ENCODE assay signal across 23 cellular contexts in the genomic region with DNA sequence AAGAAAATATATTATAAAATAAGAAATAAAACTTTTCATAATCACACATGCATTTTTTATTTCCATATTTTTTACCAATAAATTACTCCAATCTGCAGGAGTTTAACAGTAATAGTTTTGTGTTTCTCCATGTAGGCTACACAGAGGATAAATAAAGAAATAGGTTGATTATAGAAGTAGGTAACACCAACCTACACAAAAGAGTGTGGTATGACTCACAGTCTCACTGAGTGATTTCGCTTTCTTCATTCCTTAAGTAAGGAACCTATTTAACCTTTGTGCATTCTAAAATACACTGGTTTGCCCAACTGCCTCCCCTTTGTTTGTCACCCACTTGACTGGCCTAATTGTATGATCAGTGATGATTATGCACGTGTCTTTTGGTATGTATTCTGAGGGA.
DNase-seq lines count a peak whose midpoint lies in the region; ATAC-seq lines count a peak whose summit lies in the region.
"Had no signal": no experiment of that assay in that cellular context is flagged by ENCODE, and none has a peak within 500 bp of the region (broad histone marks: within the 10 kb centered on the region; RNA-seq: fewer than 3 reads in every experiment).

No MANE protein-coding gene starts in this region.

- H3K9me3 Mint-ChIP-seq in activated naive CD8-positive, alpha-beta T cell treated with anti-CD3 and anti-CD28 coated beads, Interleukin-2, amount 50 U/mL, for 24 hours, result peaks cover 5% of the 10 kb centered on the region
- H3K9me3 Mint-ChIP-seq: T-helper 2 cell treated with Interferon-gamma antibody and Interleukin-4, amounts not matched to agents 5 μg/mL and 100 μg/mL, for 36 hours had no signal

- H3K27me3 Mint-ChIP-seq in activated naive CD8-positive, alpha-beta T cell treated with anti-CD3 and anti-CD28 coated beads, Interleukin-2, amount 50 U/mL, for 24 hours, result no peaks in the 10 kb centered on the region
- H3K27me3 Mint-ChIP-seq: T-cell had no signal

- H3K36me3 Mint-ChIP-seq in activated naive CD8-positive, alpha-beta T cell treated with anti-CD3 and anti-CD28 coated beads, Interleukin-2, amount 50 U/mL, for 24 hours (ENCODE audit: low read depth), result no peaks in the 10 kb centered on the region
- H3K36me3 Mint-ChIP-seq: T-cell had no signal

- no peak overlapping the region for H3K4me3 Mint-ChIP-seq in activated naive CD8-positive, alpha-beta T cell treated with anti-CD3 and anti-CD28 coated beads, Interleukin-2, amount 50 U/mL, for 24 hours
- H3K4me3 Mint-ChIP-seq: T-cell; T-helper 2 cell treated with Interferon-gamma antibody and Interleukin-4, amounts not matched to agents 5 μg/mL and 100 μg/mL, for 36 hours had no signal

- no peaks in the 10 kb centered on the region for H3K4me1 Mint-ChIP-seq in activated naive CD8-positive, alpha-beta T cell treated with anti-CD3 and anti-CD28 coated beads, Interleukin-2, amount 50 U/mL, for 24 hours
- H3K4me1 Mint-ChIP-seq: T-cell had no signal

- DNase-seq in NCI-H748 (lab: John Stamatoyannopoulos, UW; ENCODE audit: unreplicated experiment) (peak; percentile 34), NCI-H748 treated with DMSO at 0.1 percent for 48 hours (lab: John Stamatoyannopoulos, UW) (no peak), dermis blood vessel endothelial cell (peak; percentile 10), NCI-H146 treated with DMSO at 0.1 percent for 48 hours (lab: John Stamatoyannopoulos, UW; ENCODE audit: unreplicated experiment) (no peak)
- no peak for DNase-seq in activated naive CD8-positive, alpha-beta T cell treated with anti-CD3 and anti-CD28 coated beads, Interleukin-2, amount 50 U/mL, for 24 hours
- DNase-seq: AML-193, C1 segment of cervical spinal cord, GF-D8, HCEC 1CT, Karpas-422, MV-4-11, NCI-H1105 treated with DMSO at 0.1 percent for 48 hours, NCI-H187 treated with DMSO at 0.1 percent for 48 hours, NCI-H2107, NCI-H2227 treated with DMSO at 0.1 percent for 48 hours, NCI-H510A, NCI-H774, SJCRH30, T-cell had no signal

- H3K27ac Mint-ChIP-seq in activated naive CD8-positive, alpha-beta T cell treated with anti-CD3 and anti-CD28 coated beads, Interleukin-2, amount 50 U/mL, for 24 hours, result no peak overlapping the region
- H3K27ac Mint-ChIP-seq: T-cell; T-helper 2 cell treated with Interferon-gamma antibody and Interleukin-4, amounts not matched to agents 5 μg/mL and 100 μg/mL, for 36 hours had no signal

- ATAC-seq in HG02885 (IDR thresholded peaks at IDR 0.05; ENCODE audit: poor library complexity, unreplicated experiment) (peak; percentile 80), GM21423 (IDR thresholded peaks at IDR 0.05; ENCODE audit: unreplicated experiment) (no peak)
- ATAC-seq in activated naive CD8-positive, alpha-beta T cell treated with anti-CD3 and anti-CD28 coated beads, Interleukin-2, amount 50 U/mL, for 24 hours, result no peak
- ATAC-seq: Panc1, T-cell had no signal

Comparison
In these comparisons a context has a peak if more than half of its experiments do, and no peak if none do; other contexts are left out.
1. DNase-seq: peak in NCI-H748 (single experiment) and dermis blood vessel endothelial cell (single experiment); none in NCI-H748 treated with DMSO at 0.1 percent for 48 hours (single experiment), activated naive CD8-positive, alpha-beta T cell treated with anti-CD3 and anti-CD28 coated beads, Interleukin-2, amount 50 U/mL, for 24 hours (single experiment) and NCI-H146 treated with DMSO at 0.1 percent for 48 hours (single experiment).